In the genomic region with DNA sequence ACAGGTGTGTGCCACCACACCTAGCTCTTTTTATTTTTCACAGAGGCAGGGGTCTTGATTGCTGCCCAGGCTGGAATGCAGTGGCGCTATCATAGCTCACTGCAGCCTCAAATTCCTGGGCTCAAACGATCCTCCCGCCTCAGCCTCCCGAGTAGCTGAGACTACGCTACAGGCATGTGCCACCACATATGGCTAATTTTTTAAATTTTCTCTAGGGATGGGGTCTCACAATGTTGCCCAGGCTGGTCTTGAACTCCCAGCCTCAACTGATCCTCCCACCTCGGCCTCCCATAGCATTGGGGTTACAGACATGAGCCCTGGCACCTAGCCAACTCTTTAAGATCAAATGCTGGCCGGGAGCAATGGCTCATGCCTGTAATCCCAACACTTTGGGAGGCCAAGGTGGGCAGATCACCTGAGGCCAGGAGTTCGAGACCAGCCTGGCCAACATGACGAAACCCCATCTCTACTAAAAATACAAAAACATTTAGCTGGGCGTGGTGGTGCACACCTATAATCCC, we compare ENCODE assay signal across 17 cellular contexts. TPM values are rescaled to one million over a fixed set of nuclear protein-coding genes. Genes with fewer than 3 reads are reported as not detected.
"Had no signal": no experiment of that assay in that cellular context is flagged by ENCODE, and none has a peak within 500 bp of the region (broad histone marks: within the 10 kb centered on the region; RNA-seq: fewer than 3 reads in every experiment).

No MANE protein-coding gene starts in this region.

RNA-seq across cellular contexts. Expression of a gene that starts 50.6 kb away (rescaled TPM):
- total RNA-seq: colonic mucosa, dermis microvascular lymphatic vessel endothelial cell, endodermal cell, esophagus mucosa, esophagus squamous epithelium, glomerular endothelial cell, heart right ventricle, kidney epithelial cell, left cardiac atrium, left lung, left ventricle myocardium superior, lower leg skin, lower lobe of right lung, lung microvascular endothelial cell, mononuclear cell, mucosa of gallbladder had no signal
- polyA plus RNA-seq: heart right ventricle, keratinocyte had no signal
